Comparison of ENCODE assay signal across 15 cellular contexts in the genomic region with DNA sequence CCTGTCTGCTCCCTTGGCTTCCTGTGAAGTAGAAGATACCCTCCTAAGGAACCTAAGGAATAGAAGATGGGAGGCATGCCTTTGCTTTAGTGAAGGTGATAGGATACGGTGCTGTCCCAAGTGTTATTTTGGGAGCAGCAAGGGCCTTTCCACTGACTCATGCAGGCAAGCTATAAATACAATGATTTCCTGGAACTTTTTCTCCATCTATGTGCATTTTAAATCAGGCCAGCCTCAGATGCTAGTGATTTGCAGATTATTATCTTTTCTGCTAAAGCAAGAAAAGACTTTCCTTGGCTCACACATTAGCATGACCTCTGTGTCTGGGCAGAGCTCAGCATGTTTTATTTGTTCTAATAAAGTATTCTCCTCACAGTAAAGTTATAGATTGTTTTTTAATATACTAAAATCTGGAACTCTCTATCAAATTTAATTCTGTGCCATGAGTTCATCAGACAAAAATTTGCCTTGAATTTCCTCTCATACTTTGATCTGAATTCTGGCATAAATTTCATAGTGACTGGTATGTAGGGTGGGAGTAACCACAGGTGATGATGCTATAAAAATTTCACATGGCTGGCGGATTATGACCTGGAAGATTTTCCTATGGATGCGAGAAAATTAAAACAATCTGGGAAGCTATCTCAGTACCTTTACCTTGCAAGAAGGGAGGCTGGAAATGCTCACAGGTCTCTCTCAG.
A peak's percentile ranks its signal among the peaks of the same experiment; 100 is the strongest.
DNase-seq lines count a peak whose midpoint lies in the region; TF ChIP-seq lines count a peak whose summit lies in the region.
"Had no signal": no experiment of that assay in that cellular context is flagged by ENCODE, and none has a peak within 500 bp of the region (broad histone marks: within the 10 kb centered on the region; RNA-seq: fewer than 3 reads in every experiment).

No MANE protein-coding gene starts in this region.

- H3K4me3 Mint-ChIP-seq in MCF 10A (ENCODE audit: unreplicated experiment): no peak overlapping the region
- H3K4me3 Mint-ChIP-seq: T-cell had no signal

- in situ Hi-C loops in KBM-7 (cut with MboI; ENCODE audit: low pct_unique_long_range_greater_than_20kb, low sequenced_read_pairs): no loop called here

- H3K27me3 ChIP-seq in breast epithelium: peaks cover 0 to 24% of the 10 kb centered on the region in 2 donors
- no peaks in the 10 kb centered on the region for H3K27me3 ChIP-seq in uterus

- POLR2A ChIA-PET in MCF 10A (lab: Yijun Ruan, JAX): interaction anchor here (0.8 kb wide), 1 partner anchor 15 kb away, joined by 3 read pairs; no protein-coding TSS in a partner anchor

- H3K9me3 Mint-ChIP-seq in MCF 10A (ENCODE audit: unreplicated experiment): no peaks in the 10 kb centered on the region
- H3K9me3 Mint-ChIP-seq: T-cell had no signal

- CTCF ChIA-PET in MCF 10A (lab: Yijun Ruan, JAX): no interaction called here

- DNase-seq in MCF 10A (ENCODE audit: unreplicated experiment) (peak; percentile 9), breast epithelium (ENCODE audit: low spot score in 2 of 2) (no peak), hepatic stellate cell (ENCODE audit: low spot score) (peak; percentile 36), uterus (no peak), NCI-H2196 treated with DMSO at 0.1 percent for 48 hours (lab: John Stamatoyannopoulos, UW; ENCODE audit: unreplicated experiment) (no peak), KBM-7 (no peak)
- DNase-seq in central memory CD4-positive, alpha-beta T cell: no peak
- DNase-seq: activated CD4-positive, alpha-beta T cell treated with anti-CD3 and anti-CD28 coated beads, Interleukin-2, amount 50 U/mL, for 48 hours; activated naive CD4-positive, alpha-beta T cell treated with anti-CD3 and anti-CD28 coated beads, Interleukin-2, amount 50 U/mL, for 16 hours; effector CD8-positive, alpha-beta T cell; NCI-H2081; stimulated activated CD4-positive, alpha-beta T cell treated with anti-CD3 and anti-CD28 coated beads, Interleukin-15, amount 100 ng/mL, for 24 hours; T-cell had no signal

- H3K27me3 Mint-ChIP-seq in MCF 10A (ENCODE audit: insufficient read depth, unreplicated experiment): peaks cover 89% of the 10 kb centered on the region

- H3K27ac Mint-ChIP-seq in MCF 10A (ENCODE audit: low read depth, unreplicated experiment): no peak overlapping the region
- H3K27ac Mint-ChIP-seq: T-cell had no signal

- H3K4me1 ChIP-seq in breast epithelium (no peaks in the 10 kb centered on the region), uterus (no peaks in the 10 kb centered on the region)

- intact Hi-C loops in MCF 10A (cut with micrococcal nuclease) (no loop called here), breast epithelium (cut with DNase I; ENCODE audit: low total_unique reads) (no loop called here), uterus (cut with DNase I; ENCODE audit: low total_unique reads) (no loop called here)

- H3K9me3 ChIP-seq in breast epithelium: no peaks in the 10 kb centered on the region
- H3K9me3 ChIP-seq in uterus: no peaks in the 10 kb centered on the region

- no TSS peak for BruUV-seq in MCF 10A (replicated peaks; lab: Mats Ljungman, UMichigan)

- peaks cover 5% of the 10 kb centered on the region for H3K36me3 Mint-ChIP-seq in MCF 10A (ENCODE audit: insufficient read depth, unreplicated experiment)
- H3K36me3 Mint-ChIP-seq: T-cell had no signal

- peak overlapping the region in 1 of 2 donors; percentile 70 for H3K27ac ChIP-seq in breast epithelium
- H3K27ac ChIP-seq in angular gyrus (ENCODE audit: low read depth, low read length): peak overlapping the region; percentile 62
- H3K27ac ChIP-seq in uterus: peak overlapping the region; percentile 71 to 89
- H3K27ac ChIP-seq: 22Rv1 had no signal

- H3K36me3 ChIP-seq in breast epithelium (no peaks in the 10 kb centered on the region), uterus (no peaks in the 10 kb centered on the region)

- TF ChIP-seq CTCF in MCF 10A (IDR thresholded peaks at IDR 0.05; ENCODE audit: unreplicated experiment) (no peak), breast epithelium (IDR thresholded peaks at IDR 0.05) (no peak), uterus (IDR thresholded peaks at IDR 0.05) (no peak)

- TF ChIP-seq POLR2A in breast epithelium (IDR thresholded peaks at IDR 0.05) (no peak), uterus (IDR thresholded peaks at IDR 0.05) (no peak)

- no peaks in the 10 kb centered on the region for H3K4me1 Mint-ChIP-seq in MCF 10A (ENCODE audit: insufficient read depth, unreplicated experiment)

- H3K4me3 ChIP-seq in breast epithelium (no peak overlapping the region), uterus (no peak overlapping the region)

Comparison
In these comparisons a context has a peak if more than half of its experiments do, and no peak if none do; other contexts are left out.
1. DNase-seq: peak in MCF 10A (single experiment) and hepatic stellate cell (single experiment); none in breast epithelium (0 of 2), uterus (0 of 2), NCI-H2196 treated with DMSO at 0.1 percent for 48 hours (single experiment), central memory CD4-positive, alpha-beta T cell (single experiment) and KBM-7 (single experiment).